ENCODE assay signal across 9 cellular contexts in genomic region chr9:88835038-88835466, GRCh38.
A peak's percentile ranks its signal among the peaks of the same experiment; 100 is the strongest.
DNase-seq lines count a peak whose midpoint lies in the region; ATAC-seq and TF ChIP-seq lines count a peak whose summit lies in the region.
"Had no signal": no experiment of that assay in that cellular context is flagged by ENCODE, and none has a peak within 500 bp of the region (broad histone marks: within the 10 kb centered on the region; RNA-seq: fewer than 3 reads in every experiment).

No MANE protein-coding gene starts in this region.

- H3K27ac ChIP-seq in spleen, result no peak overlapping the region

- peaks cover 0 to 76% (median 7%) of the 10 kb centered on the region in 7 donors for H3K27me3 ChIP-seq in spleen (replicated peaks in 1 of 7)

- peaks cover 0 to 3% (median 0%) of the 10 kb centered on the region in 8 donors for H3K9me3 ChIP-seq in spleen

- TF ChIP-seq CTCF in natural killer cell (IDR thresholded peaks at IDR 0.05) (no peak), spleen (IDR thresholded peaks at IDR 0.05 in 8 of 11, conservative IDR thresholded peaks at IDR 0.05 in 3 of 11) (no peak)

- no peak overlapping the region for H3K4me3 ChIP-seq in spleen

- H3K4me1 ChIP-seq in spleen, result peaks cover 12 to 29% (median 15%) of the 10 kb centered on the region in 6 donors

- no peaks in the 10 kb centered on the region for H3K36me3 Mint-ChIP-seq in T-helper 1 cell treated with Interleukin-12 subunit alpha and Interleukin-12 subunit beta and Interleukin-4 antibody, amounts not matched to agents 30 μg/mL and 1 μg/mL, for 36 hours (ENCODE audit: low read depth)
- no peaks in the 10 kb centered on the region for H3K36me3 Mint-ChIP-seq in natural killer cell

- peaks cover 10% of the 10 kb centered on the region for H3K4me1 Mint-ChIP-seq in T-helper 1 cell treated with Interleukin-12 subunit alpha and Interleukin-12 subunit beta and Interleukin-4 antibody, amounts not matched to agents 30 μg/mL and 1 μg/mL, for 36 hours (ENCODE audit: low read depth)
- H3K4me1 Mint-ChIP-seq in natural killer cell, result peaks cover 22 to 26% of the 10 kb centered on the region in 2 donors
- H3K4me1 Mint-ChIP-seq: endodermal cell had no signal

- peaks cover 65% of the 10 kb centered on the region for H3K27me3 Mint-ChIP-seq in T-helper 1 cell treated with Interleukin-12 subunit alpha and Interleukin-12 subunit beta and Interleukin-4 antibody, amounts not matched to agents 30 μg/mL and 1 μg/mL, for 36 hours (ENCODE audit: low read depth)
- peaks cover 24 to 78% of the 10 kb centered on the region in 2 donors for H3K27me3 Mint-ChIP-seq in natural killer cell (ENCODE audit: low read depth in 2 of 2)

- H3K36me3 ChIP-seq in spleen, result no peaks in the 10 kb centered on the region

- no peak for TF ChIP-seq POLR2A in spleen (IDR thresholded peaks at IDR 0.05)

- 7 to 21% (median 14%) methylated on average over 1 of the region's 1 CpG for WGBS in spleen, 5 donors

- no peak overlapping the region for H3K4me3 Mint-ChIP-seq in T-helper 1 cell treated with Interleukin-12 subunit alpha and Interleukin-12 subunit beta and Interleukin-4 antibody, amounts not matched to agents 30 μg/mL and 1 μg/mL, for 36 hours
- peak overlapping the region; percentile 43 for H3K4me3 Mint-ChIP-seq in natural killer cell
- H3K4me3 Mint-ChIP-seq: endodermal cell had no signal

- DNase-seq in natural killer cell (no peak), putamen (ENCODE audit: low spot score) (no peak), GOT3 (lab: John Stamatoyannopoulos, UW) (no peak), 8988T (no peak), spleen (no peak)
- DNase-seq: endodermal cell had no signal

- intact Hi-C loops in natural killer cell (cut with micrococcal nuclease) (no loop called here), spleen (cut with DNase I; ENCODE audit: low total_unique reads) (no loop called here)

- ATAC-seq in GM18909 (IDR thresholded peaks at IDR 0.05; ENCODE audit: poor library complexity, unreplicated experiment), result peak; percentile 85
- ATAC-seq in HG03097 (IDR thresholded peaks at IDR 0.05; ENCODE audit: low FRiP score, unreplicated experiment), result peak; percentile 79
- ATAC-seq in natural killer cell, result peak in 2 of 3 donors; percentile 69 to 87

- H3K27ac Mint-ChIP-seq in T-helper 1 cell treated with Interleukin-12 subunit alpha and Interleukin-12 subunit beta and Interleukin-4 antibody, amounts not matched to agents 30 μg/mL and 1 μg/mL, for 36 hours, result peak overlapping the region; percentile 39
- peak overlapping the region in 1 of 2 donors; percentile 5 for H3K27ac Mint-ChIP-seq in natural killer cell
- H3K27ac Mint-ChIP-seq: endodermal cell had no signal

- no peaks in the 10 kb centered on the region for H3K9me3 Mint-ChIP-seq in T-helper 1 cell treated with Interleukin-12 subunit alpha and Interleukin-12 subunit beta and Interleukin-4 antibody, amounts not matched to agents 30 μg/mL and 1 μg/mL, for 36 hours
- H3K9me3 Mint-ChIP-seq in natural killer cell, result no peaks in the 10 kb centered on the region
